Comparison of ENCODE assay signal across 22 cellular contexts in the genomic region with DNA sequence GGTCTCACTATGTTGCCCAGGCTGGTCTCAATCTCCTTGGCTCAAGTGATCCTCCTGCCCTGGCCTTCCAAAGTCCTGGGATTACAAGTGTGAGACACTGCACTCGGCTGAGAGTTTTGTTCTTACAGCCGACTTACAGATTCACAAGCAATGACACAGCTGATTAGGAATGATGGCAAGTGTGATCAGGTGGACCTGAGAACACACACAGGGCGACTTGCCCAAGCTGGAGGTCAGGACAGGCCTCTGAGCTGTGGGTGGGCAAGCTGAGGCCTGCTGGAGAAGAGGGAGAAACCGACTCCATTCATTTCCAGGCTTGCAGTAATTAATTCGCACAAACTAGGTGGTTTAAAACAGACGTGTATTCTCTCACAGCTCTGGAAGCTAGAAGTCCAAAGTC. TPM values are rescaled to one million over a fixed set of nuclear protein-coding genes. Genes with fewer than 3 reads are reported as not detected.
"Had no signal": no experiment of that assay in that cellular context is flagged by ENCODE, and none has a peak within 500 bp of the region (broad histone marks: within the 10 kb centered on the region; RNA-seq: fewer than 3 reads in every experiment).

No MANE protein-coding gene starts in this region.

- H3K4me3 ChIP-seq: body of pancreas, mucosa of descending colon, thyroid gland had no signal

- H3K27ac ChIP-seq: body of pancreas, neutrophil, parathyroid adenoma, thyroid gland had no signal

- H3K4me1 Mint-ChIP-seq: central memory CD8-positive, alpha-beta T cell; WTC11 had no signal

- H3K9me3 ChIP-seq: body of pancreas, mucosa of descending colon, neutrophil, thyroid gland had no signal

- H3K27ac Mint-ChIP-seq: activated CD8-positive, alpha-beta T cell treated with anti-CD3 and anti-CD28 coated beads for 36 hours; activated naive CD8-positive, alpha-beta T cell; activated T-cell treated with anti-CD3 and anti-CD28 coated beads, Interleukin-2, amount 50 U/mL, for 72 hours; naive thymus-derived CD4-positive, alpha-beta T cell; stimulated activated naive B cell treated with anti-CD40 and anti-IgM and Interleukin-4, amounts not matched to agents 10 μg/mL and 1 μg/mL and 100 μg/mL, for 72 hours; WTC11 had no signal

- H3K36me3 Mint-ChIP-seq: activated naive CD8-positive, alpha-beta T cell; stimulated activated naive B cell treated with anti-CD40 and anti-IgM and Interleukin-4, amounts not matched to agents 10 μg/mL and 1 μg/mL and 100 μg/mL, for 72 hours; WTC11 had no signal

- H3K9me3 Mint-ChIP-seq: activated T-cell treated with anti-CD3 and anti-CD28 coated beads, Interleukin-2, amount 50 U/mL, for 72 hours; central memory CD8-positive, alpha-beta T cell had no signal

- H3K36me3 ChIP-seq: neutrophil, thyroid gland had no signal

- H3K4me3 Mint-ChIP-seq: activated CD8-positive, alpha-beta T cell treated with anti-CD3 and anti-CD28 coated beads for 36 hours; activated naive CD8-positive, alpha-beta T cell; activated T-cell treated with anti-CD3 and anti-CD28 coated beads, Interleukin-2, amount 50 U/mL, for 72 hours; central memory CD8-positive, alpha-beta T cell; naive thymus-derived CD4-positive, alpha-beta T cell; stimulated activated naive B cell treated with anti-CD40 and anti-IgM and Interleukin-4, amounts not matched to agents 10 μg/mL and 1 μg/mL and 100 μg/mL, for 72 hours; WTC11 had no signal

- DNase-seq: activated CD4-positive, alpha-beta T cell treated with anti-CD3 and anti-CD28 coated beads for 4 hours; activated CD8-positive, alpha-beta T cell treated with anti-CD3 and anti-CD28 coated beads for 36 hours; activated gamma-delta T cell; activated T-cell treated with anti-CD3 and anti-CD28 coated beads, Interleukin-2, amount 50 U/mL, for 72 hours; amygdala; body of pancreas; cortex of kidney; effector CD4-positive, alpha-beta T cell; mucosa of descending colon; naive thymus-derived CD4-positive, alpha-beta T cell; retina; stimulated activated CD4-positive, alpha-beta T cell treated with anti-CD3 and anti-CD28 coated beads, Interleukin-15, amount 100 ng/mL, for 24 hours; stimulated activated CD4-positive, alpha-beta T cell treated with anti-CD3 and anti-CD28 coated beads, Interleukin-4, amount 100 ng/mL, for 1 hour; stimulated activated naive B cell treated with anti-CD40 and anti-IgM and Interleukin-4, amounts not matched to agents 10 μg/mL and 1 μg/mL and 100 μg/mL, for 72 hours; thyroid gland had no signal

- H3K27me3 ChIP-seq: body of pancreas, thyroid gland had no signal

- H3K4me1 ChIP-seq: body of pancreas, parathyroid adenoma, thyroid gland had no signal

RNA-seq across cellular contexts. Expression of a gene that starts 18.4 kb away (rescaled TPM):
- total RNA-seq: endothelial cell of umbilical vein; T-helper 2 cell treated with Interferon-gamma antibody and Interleukin-4, amounts not matched to agents 100 ng/mL and 5 ng/mL, for 36 hours had no signal
- polyA plus RNA-seq: endothelial cell of umbilical vein had no signal
